ENCODE assay signal across 14 cellular contexts in genomic region chr22:19879248-19879575, GRCh38. TPM values are rescaled to one million over a fixed set of nuclear protein-coding genes. Genes with fewer than 3 reads are reported as not detected.
DNase-seq lines count a peak whose midpoint lies in the region; ATAC-seq and TF ChIP-seq lines count a peak whose summit lies in the region.
"Had no signal": no experiment of that assay in that cellular context is flagged by ENCODE, and none has a peak within 500 bp of the region (broad histone marks: within the 10 kb centered on the region; RNA-seq: fewer than 3 reads in every experiment).

No MANE protein-coding gene starts in this region.

- H3F3A ChIP-seq in SK-N-SH (replicated peaks; ENCODE audit: insufficient read depth): peaks cover 18% of the 10 kb centered on the region

- H4K20me1 ChIP-seq in SK-N-SH (ENCODE audit: insufficient read depth): no peaks in the 10 kb centered on the region

- H3K4me3 ChIP-seq in SK-N-SH (ENCODE audit: low read depth in 2 of 2, low read length in 1 of 2) (no peak overlapping the region), coronary artery (no peak overlapping the region)
- H3K4me3 ChIP-seq: gastrocnemius medialis, transverse colon had no signal

- 91% methylated on average over 12 of the region's 14 CpGs for WGBS in SK-N-SH (ENCODE audit: low lambda C conversion rate)

- intact Hi-C loops in posterior cingulate gyrus (cut with DNase I): no loop called here

- CTCF ChIA-PET in SK-N-SH (lab: Yijun Ruan, JAX): interaction anchor here (1.0 to 6.1 kb wide), 5 partner anchors 13 to 148 kb away, joined by 4 to 64 read pairs (median 5); no protein-coding TSS in a partner anchor

- no peaks in the 10 kb centered on the region for H3K36me3 ChIP-seq in SK-N-SH (replicated peaks in 1 of 2; ENCODE audit: control insufficient read depth in 1 of 2, insufficient read depth in 2 of 2, low read length in 1 of 2)
- H3K36me3 ChIP-seq: gastrocnemius medialis, SJCRH30, transverse colon had no signal

- TF ChIP-seq EP300 in SK-N-SH (IDR thresholded peaks at IDR 0.05; ENCODE audit: borderline replicate concordance in 1 of 2, low read depth in 1 of 2, low read length in 1 of 2): no peak

- no peaks in the 10 kb centered on the region for H3K27me3 ChIP-seq in SK-N-SH (ENCODE audit: insufficient read depth)
- H3K27me3 ChIP-seq: gastrocnemius medialis, SJCRH30, transverse colon had no signal

- TF ChIP-seq CTCF in SK-N-SH (IDR thresholded peaks at IDR 0.05): no peak
- no peak for TF ChIP-seq CTCF in coronary artery (IDR thresholded peaks at IDR 0.05)

- H3K9ac ChIP-seq in SK-N-SH: no peak overlapping the region
- H3K9ac ChIP-seq: parathyroid adenoma had no signal

- DNase-seq in SK-N-SH (peak; percentile 40), GM03348 (ENCODE audit: low spot score) (peak; percentile 41), coronary artery (ENCODE audit: low spot score) (peak; percentile 66), posterior cingulate gyrus (peak in 6 of 10 donors; percentile 5 to 69 (median 42))
- DNase-seq in stimulated activated CD4-positive, alpha-beta T cell treated with anti-CD3 and anti-CD28 coated beads, Interleukin-15, amount 100 ng/mL, for 24 hours: no peak
- DNase-seq: GOT3, transverse colon had no signal

- no peak for ATAC-seq in SK-N-SH treated with all-trans-retinoic acid at 6 μM for 48 hours
- no peak for ATAC-seq in HG02623 (IDR thresholded peaks at IDR 0.05; ENCODE audit: unreplicated experiment)
- ATAC-seq in GM18868 (IDR thresholded peaks at IDR 0.05; ENCODE audit: unreplicated experiment): no peak
- ATAC-seq: gastrocnemius medialis had no signal

- TF ChIP-seq RAD21 in SK-N-SH (IDR thresholded peaks at IDR 0.05; ENCODE audit: low read length): no peak

- no peak overlapping the region for H2AFZ ChIP-seq in SK-N-SH (ENCODE audit: low read depth)
- H2AFZ ChIP-seq: parathyroid adenoma had no signal

- H3K79me2 ChIP-seq in SK-N-SH (ENCODE audit: insufficient read depth): peaks cover 26% of the 10 kb centered on the region; the same call in 1 of the 2 replicates
- H3K79me2 ChIP-seq: parathyroid adenoma had no signal

- peaks cover 39 to 41% of the 10 kb centered on the region in 2 experiments; a peak in 3 of 4 replicates for H3K4me1 ChIP-seq in SK-N-SH (ENCODE audit: control insufficient read depth in 1 of 2, insufficient read depth in 2 of 2, low read depth in 1 of 2, low read length in 1 of 2)

- no peaks in the 10 kb centered on the region for H3K9me3 ChIP-seq in SK-N-SH
- H3K9me3 ChIP-seq: gastrocnemius medialis, SJCRH30, transverse colon had no signal

- POLR2A ChIA-PET in SK-N-SH (lab: Yijun Ruan, JAX): no interaction called here

- H3K27ac ChIP-seq in SK-N-SH (ENCODE audit: low read depth in 2 of 2, low read length in 1 of 2): no peak overlapping the region
- H3K27ac ChIP-seq in coronary artery: no peak overlapping the region
- H3K27ac ChIP-seq: 22Rv1, gastrocnemius medialis, parathyroid adenoma, transverse colon had no signal

- H3K9me2 ChIP-seq in SK-N-SH: no peaks in the 10 kb centered on the region

- H3K4me2 ChIP-seq in SK-N-SH: no peak overlapping the region

TF ChIP-seq in SK-N-SH, 30 proteins besides CTCF, POLR2A, EP300 and RAD21 (continues in another document):
- TF ChIP-seq POLR2AphosphoS5 (IDR thresholded peaks at IDR 0.05; ENCODE audit: low read depth, low read length) (no peak), GATA2 (CRISPR knock-in tag; IDR thresholded peaks at IDR 0.05) (no peak), SIN3A (IDR thresholded peaks at IDR 0.05; ENCODE audit: borderline replicate concordance, low read depth, low read length) (no peak), FOSL2 (IDR thresholded peaks at IDR 0.05; ENCODE audit: borderline replicate concordance, low read depth) (no peak), MEF2A (IDR thresholded peaks at IDR 0.05; ENCODE audit: borderline replicate concordance, low read depth) (no peak), ZBTB33 (IDR thresholded peaks at IDR 0.05; ENCODE audit: borderline replicate concordance, low read depth) (no peak), CHD2 (IDR thresholded peaks at IDR 0.05; ENCODE audit: low read length, partially characterized antibody) (no peak), USF2 (IDR thresholded peaks at IDR 0.05; ENCODE audit: borderline replicate concordance, low read depth, low read length) (no peak), ELF1 (IDR thresholded peaks at IDR 0.05) (no peak), SMC3 (IDR thresholded peaks at IDR 0.05; ENCODE audit: low read depth, low read length) (no peak)

TF ChIP-seq in SK-N-SH treated with all-trans-retinoic acid at 6 μM for 48 hours, 23 proteins besides CTCF, POLR2A, EP300 and RAD21:
- TF ChIP-seq OSR1 (CRISPR knock-in tag; IDR thresholded peaks at IDR 0.05) (no peak), SNAI2 (CRISPR knock-in tag; IDR thresholded peaks at IDR 0.05) (no peak)

RNA-seq across cellular contexts. Expression of gene GNB1L, which starts 24.5 kb away (rescaled TPM):
- 3.2 and 5.9 TPM in 2 replicates for polyA plus RNA-seq in SK-N-SH (2012; rRNA removed)
- polyA plus RNA-seq in SK-N-SH (2012; cell fraction: cytosol; rRNA removed): 2.0 and 4.8 TPM in 2 replicates
- 7.7 and 10.0 TPM in 2 replicates for polyA plus RNA-seq in SK-N-SH (2012; cell fraction: nucleus; rRNA removed)

RNA-seq across cellular contexts. Expression of gene RTL10, which starts 24.5 kb away (rescaled TPM):
- 7.8 and 8.0 TPM in 2 replicates for polyA plus RNA-seq in SK-N-SH (2012; rRNA removed)
- polyA plus RNA-seq in SK-N-SH (2012; cell fraction: cytosol; rRNA removed): 3.0 and 4.0 TPM in 2 replicates
- polyA plus RNA-seq in SK-N-SH (2012; cell fraction: nucleus; rRNA removed): 23.0 and 24.3 TPM in 2 replicates
